Comparison of ENCODE assay signal across 1 cellular context in the genomic region with DNA sequence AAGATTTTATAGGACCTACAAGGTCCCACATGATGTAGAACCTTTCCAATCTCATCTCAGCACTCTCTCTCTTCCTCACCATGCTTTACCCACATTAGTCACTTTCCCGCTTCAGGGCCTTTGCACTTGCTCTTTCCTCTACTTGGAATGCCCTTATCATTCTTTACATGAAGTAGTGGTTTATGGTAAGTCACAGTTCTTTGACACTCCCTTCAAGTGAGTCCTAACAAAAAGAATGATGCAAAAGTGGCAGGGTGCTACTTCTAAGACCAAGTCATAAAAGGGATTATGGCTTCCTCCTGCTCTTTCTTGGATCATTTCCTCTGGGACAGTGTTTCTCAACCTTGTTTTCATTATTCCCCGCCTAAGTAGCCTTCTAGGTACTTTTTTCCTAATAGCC.
TF ChIP-seq lines count a peak whose summit lies in the region.

No MANE protein-coding gene starts in this region.

TF ChIP-seq in IMR-90, 13 proteins besides CTCF, POLR2A, EP300 and RAD21:
- TF ChIP-seq RFX5 (IDR thresholded peaks at IDR 0.05; ENCODE audit: low read depth, low read length) (no peak), SMC3 (IDR thresholded peaks at IDR 0.05; ENCODE audit: low read depth, low read length) (no peak), CEBPB (IDR thresholded peaks at IDR 0.05; ENCODE audit: low read depth, low read length) (no peak), MXI1 (IDR thresholded peaks at IDR 0.05; ENCODE audit: borderline replicate concordance, low read depth, low read length) (no peak), FOS (IDR thresholded peaks at IDR 0.05; ENCODE audit: low read depth, low read length) (no peak)
- TF ChIP-seq, protein P1, sequence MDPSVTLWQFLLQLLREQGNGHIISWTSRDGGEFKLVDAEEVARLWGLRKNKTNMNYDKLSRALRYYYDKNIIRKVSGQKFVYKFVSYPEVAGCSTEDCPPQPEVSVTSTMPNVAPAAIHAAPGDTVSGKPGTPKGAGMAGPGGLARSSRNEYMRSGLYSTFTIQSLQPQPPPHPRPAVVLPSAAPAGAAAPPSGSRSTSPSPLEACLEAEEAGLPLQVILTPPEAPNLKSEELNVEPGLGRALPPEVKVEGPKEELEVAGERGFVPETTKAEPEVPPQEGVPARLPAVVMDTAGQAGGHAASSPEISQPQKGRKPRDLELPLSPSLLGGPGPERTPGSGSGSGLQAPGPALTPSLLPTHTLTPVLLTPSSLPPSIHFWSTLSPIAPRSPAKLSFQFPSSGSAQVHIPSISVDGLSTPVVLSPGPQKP (IDR thresholded peaks at IDR 0.05; ENCODE audit: borderline replicate concordance, low read depth, low read length): no peak
